1 cellular context compared by ENCODE assay signal in the genomic region with DNA sequence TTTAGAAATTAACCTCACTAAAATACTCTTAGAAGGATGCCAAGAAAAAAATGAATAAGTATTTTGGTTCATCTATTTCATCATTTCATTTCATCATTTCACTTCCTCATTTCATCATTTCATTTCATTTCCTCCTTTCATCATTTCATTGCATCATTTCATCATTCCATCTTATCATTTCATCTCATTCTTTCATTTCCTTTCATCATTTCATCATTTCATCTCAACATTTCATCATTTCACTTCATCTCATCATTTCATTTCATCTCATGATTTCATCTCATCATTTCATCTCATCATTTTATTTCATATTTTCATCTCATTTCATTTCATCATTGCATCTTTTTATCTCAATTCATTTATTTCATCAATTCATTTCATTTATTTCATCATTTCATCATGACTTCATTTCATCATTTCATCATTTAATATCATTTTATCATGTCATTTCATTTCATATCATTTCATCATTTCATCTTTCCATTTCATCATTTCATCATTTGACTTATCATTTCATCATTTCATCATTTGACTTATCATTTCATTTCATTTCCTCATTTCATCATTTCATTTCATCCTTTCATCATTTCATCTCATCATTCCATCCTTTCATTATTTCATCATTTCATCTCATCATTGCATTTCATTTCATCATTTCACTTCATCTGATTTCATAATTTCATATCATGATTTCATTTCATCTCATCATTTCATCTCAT.
TF ChIP-seq lines count a peak whose summit lies in the region.

No MANE protein-coding gene starts in this region.

TF ChIP-seq in HepG2, 621 proteins besides CTCF, POLR2A, EP300 and RAD21 (continued from another document):
- TF ChIP-seq E2F1 (CRISPR knock-in tag; IDR thresholded peaks at IDR 0.05) (no peak), KIAA2018 (CRISPR knock-in tag; IDR thresholded peaks at IDR 0.05; ENCODE audit: borderline replicate concordance) (no peak), NCOA5 (CRISPR knock-in tag; IDR thresholded peaks at IDR 0.05) (no peak), ZNF24 (IDR thresholded peaks at IDR 0.05) (peak; percentile 58; the same call in 1 of the 2 replicates), TBX3 (IDR thresholded peaks at IDR 0.05; ENCODE audit: borderline replicate concordance) (no peak), KDM3A (CRISPR knock-in tag; IDR thresholded peaks at IDR 0.05; ENCODE audit: low read depth) (no peak), POLR2G (IDR thresholded peaks at IDR 0.05; ENCODE audit: low read depth, low read length) (no peak), ZNF878 (CRISPR knock-in tag; IDR thresholded peaks at IDR 0.05) (no peak), NFIC (IDR thresholded peaks at IDR 0.05; ENCODE audit: low read length) (no peak), CEBPB (IDR thresholded peaks at IDR 0.05; ENCODE audit: borderline replicate concordance, low read depth, low read length) (peak; percentile 58)
- TF ChIP-seq, protein P1, sequence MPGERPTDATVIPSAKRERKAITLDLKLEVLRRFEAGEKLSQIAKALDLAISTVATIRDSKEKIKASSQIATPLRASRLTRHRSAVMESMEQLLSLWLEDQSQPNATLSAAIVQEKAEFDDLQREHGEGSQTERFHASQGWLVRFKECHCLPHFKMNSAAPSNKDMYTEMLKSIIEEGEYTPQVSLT (CRISPR knock-in tag; IDR thresholded peaks at IDR 0.05; ENCODE audit: borderline replicate concordance, low read depth) = no peak
